ENCODE assay signal across 1 cellular context in genomic region chr12:47715877-47716548, GRCh38.
TF ChIP-seq lines count a peak whose summit lies in the region.

No MANE protein-coding gene starts in this region.

TF ChIP-seq in IMR-90, 13 proteins besides CTCF, POLR2A, EP300 and RAD21 (continued from another document):
- no peak for TF ChIP-seq RFX5 (IDR thresholded peaks at IDR 0.05; ENCODE audit: low read depth, low read length)
TF ChIP-seq in IMR-90: peak in this region for 0.
